In the genomic region with DNA sequence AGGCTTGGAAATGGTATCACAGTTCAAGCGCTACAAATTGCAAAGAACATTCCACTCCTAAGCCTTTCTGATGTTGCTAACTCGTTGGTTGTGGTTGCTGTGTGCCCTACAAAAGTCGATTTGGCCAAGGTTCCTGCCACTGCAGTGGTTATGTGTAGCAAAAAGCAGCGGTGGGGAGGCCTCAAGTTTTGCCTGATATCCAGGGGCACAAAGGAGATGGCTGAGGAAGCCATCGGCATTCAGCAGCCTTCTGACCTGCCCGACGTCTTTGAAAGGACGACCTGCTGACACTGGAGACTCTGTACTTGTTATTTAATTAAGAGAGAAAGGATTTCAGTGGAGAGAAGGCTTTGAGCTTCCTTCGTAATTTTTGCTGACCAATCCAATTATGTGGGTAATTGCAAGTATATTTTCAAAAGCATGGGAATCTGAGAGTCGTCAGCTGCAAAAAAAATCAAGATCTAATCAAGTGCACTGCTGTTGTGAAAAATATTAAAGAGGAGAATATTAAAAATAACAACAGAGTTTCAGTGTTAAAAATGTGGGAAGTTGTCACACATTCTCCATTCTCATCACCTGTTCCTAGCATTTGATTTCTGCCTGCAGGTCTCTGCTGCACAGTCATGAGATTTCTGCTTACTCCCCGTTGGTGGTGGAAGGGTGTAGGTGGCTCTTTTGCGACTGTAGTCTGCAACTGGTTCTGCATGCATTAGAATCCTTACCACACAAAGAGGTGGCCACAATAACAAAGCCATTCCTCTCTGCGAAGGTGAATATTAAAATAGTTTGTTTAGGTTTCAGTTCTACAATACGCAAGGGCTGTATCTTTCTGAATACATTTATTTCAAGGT, we compare ENCODE assay signal across 20 cellular contexts.
"Had no signal": no experiment of that assay in that cellular context is flagged by ENCODE, and none has a peak within 500 bp of the region (broad histone marks: within the 10 kb centered on the region; RNA-seq: fewer than 3 reads in every experiment).

No MANE protein-coding gene starts in this region.

- H3K4me1 Mint-ChIP-seq: memory B cell; stimulated activated effector memory CD8-positive, alpha-beta T cell treated with anti-CD3 and anti-CD28 coated beads, Interleukin-12 subunit alpha, Interleukin-12 subunit beta, amount 100 ng/mL, for 72 hours had no signal

- H3K4me3 Mint-ChIP-seq: memory B cell; natural killer cell treated with Interleukin-12 subunit alpha and Interleukin-12 subunit beta and Interleukin-15 and Interleukin-18, amount 100 ng/mL, for 72 hours; stimulated activated effector memory CD8-positive, alpha-beta T cell treated with anti-CD3 and anti-CD28 coated beads, Interleukin-12 subunit alpha, Interleukin-12 subunit beta, amount 100 ng/mL, for 72 hours had no signal

- ATAC-seq: gastrocnemius medialis; left lobe of liver; natural killer cell treated with Interleukin-12 subunit alpha and Interleukin-12 subunit beta and Interleukin-15 and Interleukin-18, amount 100 ng/mL, for 72 hours; stimulated activated effector memory CD8-positive, alpha-beta T cell treated with anti-CD3 and anti-CD28 coated beads, Interleukin-12 subunit alpha, Interleukin-12 subunit beta, amount 100 ng/mL, for 72 hours had no signal

- DNase-seq: dermis blood vessel endothelial cell; effector memory CD4-positive, alpha-beta T cell; erythroblast; gastrocnemius medialis; occipital lobe; ovary; sigmoid colon; stimulated activated CD4-positive, alpha-beta T cell treated with anti-CD3 and anti-CD28 coated beads, Interleukin-2, amount 100 ng/mL, for 24 hours; stimulated activated CD4-positive, alpha-beta T cell treated with anti-CD3 and anti-CD28 coated beads, Interleukin-4, amount 100 ng/mL, for 24 hours; stimulated activated naive CD4-positive, alpha-beta T cell treated with Interleukin-2 at 50 U/mL for 16 hours; stomach; thyroid gland; trophoblast cell had no signal

- H3K27me3 ChIP-seq: gastrocnemius medialis, ovary, thyroid gland, vagina had no signal

- H3K36me3 Mint-ChIP-seq: memory B cell; natural killer cell treated with Interleukin-12 subunit alpha and Interleukin-12 subunit beta and Interleukin-15 and Interleukin-18, amount 100 ng/mL, for 72 hours; stimulated activated effector memory CD8-positive, alpha-beta T cell treated with anti-CD3 and anti-CD28 coated beads, Interleukin-12 subunit alpha, Interleukin-12 subunit beta, amount 100 ng/mL, for 72 hours had no signal

- H3K27ac Mint-ChIP-seq: memory B cell; natural killer cell treated with Interleukin-12 subunit alpha and Interleukin-12 subunit beta and Interleukin-15 and Interleukin-18, amount 100 ng/mL, for 72 hours; stimulated activated effector memory CD8-positive, alpha-beta T cell treated with anti-CD3 and anti-CD28 coated beads, Interleukin-12 subunit alpha, Interleukin-12 subunit beta, amount 100 ng/mL, for 72 hours had no signal

- H3K9me3 Mint-ChIP-seq: memory B cell had no signal

- H3K36me3 ChIP-seq: gastrocnemius medialis, ovary, sigmoid colon, stomach, thyroid gland, vagina had no signal

- H3K4me3 ChIP-seq: coronary artery, gastrocnemius medialis, lung, ovary, sigmoid colon, stomach, thyroid gland, vagina had no signal

- H3K27me3 Mint-ChIP-seq: memory B cell; natural killer cell treated with Interleukin-12 subunit alpha and Interleukin-12 subunit beta and Interleukin-15 and Interleukin-18, amount 100 ng/mL, for 72 hours had no signal
